ENCODE assay signal across 9 cellular contexts in the genomic region with DNA sequence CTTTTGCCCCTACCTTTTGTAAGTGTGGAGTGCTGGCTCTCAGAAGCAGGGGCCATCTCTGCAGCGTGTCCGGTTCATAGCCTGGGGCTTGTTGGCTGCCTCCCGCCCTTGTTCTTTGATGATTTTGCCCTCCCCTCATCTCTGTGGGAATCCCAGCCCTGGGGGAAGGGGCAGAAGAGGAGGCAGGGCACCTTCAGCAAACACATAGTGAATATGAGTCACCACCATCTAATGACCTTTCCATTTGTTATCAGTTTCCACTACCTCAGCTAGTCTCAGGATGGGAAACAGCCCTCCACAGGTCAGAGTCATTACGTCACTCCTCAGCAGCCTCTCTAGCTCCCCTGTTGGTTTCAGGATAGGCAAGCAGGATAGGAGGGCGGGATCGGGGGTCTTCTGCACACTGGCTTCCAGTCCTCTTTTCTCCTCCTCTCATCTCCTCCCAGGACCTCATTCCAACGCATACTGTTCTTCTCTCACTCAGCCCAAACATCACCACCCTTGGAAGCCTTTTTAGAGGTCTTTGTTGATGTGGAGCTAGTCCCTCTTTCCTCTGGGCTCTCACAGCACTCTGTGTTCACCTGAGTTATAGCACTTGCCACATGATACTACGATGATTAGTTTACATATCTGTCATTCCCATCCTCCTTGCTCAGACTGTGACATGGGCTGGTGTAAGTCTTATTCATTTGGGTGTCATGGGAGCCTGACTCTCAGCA. TPM values are rescaled to one million over a fixed set of nuclear protein-coding genes. Genes with fewer than 3 reads are reported as not detected.
DNase-seq lines count a peak whose midpoint lies in the region; ATAC-seq and TF ChIP-seq lines count a peak whose summit lies in the region.
"Had no signal": no experiment of that assay in that cellular context is flagged by ENCODE, and none has a peak within 500 bp of the region (broad histone marks: within the 10 kb centered on the region; RNA-seq: fewer than 3 reads in every experiment).

No MANE protein-coding gene starts in this region.

- WGBS in right lobe of liver (ENCODE audit: insufficient coverage, low coverage, low lambda C conversion rate, missing lambda C conversion rate): 81% methylated on average over 7 of the region's 8 CpGs

- H3K27me3 Mint-ChIP-seq in activated naive CD8-positive, alpha-beta T cell: peaks cover 2% of the 10 kb centered on the region

- H3K27ac Mint-ChIP-seq in activated naive CD8-positive, alpha-beta T cell: peak overlapping the region; percentile 37
- H3K27ac Mint-ChIP-seq: T-helper 1 cell treated with Interleukin-12 subunit alpha and Interleukin-12 subunit beta and Interleukin-4 antibody, amounts not matched to agents 30 μg/mL and 1 μg/mL, for 36 hours had no signal

- ATAC-seq in HG03520 (IDR thresholded peaks at IDR 0.05; ENCODE audit: unreplicated experiment): peak; percentile 65
- ATAC-seq in right lobe of liver: peak; percentile 35 to 94 (median 40)
- no peak for ATAC-seq in GM21723 (IDR thresholded peaks at IDR 0.05; ENCODE audit: unreplicated experiment)

- H3K4me3 Mint-ChIP-seq in activated naive CD8-positive, alpha-beta T cell: no peak overlapping the region
- H3K4me3 Mint-ChIP-seq: T-helper 1 cell treated with Interleukin-12 subunit alpha and Interleukin-12 subunit beta and Interleukin-4 antibody, amounts not matched to agents 30 μg/mL and 1 μg/mL, for 36 hours had no signal

- peak; percentile 50 for DNase-seq in DMS 273 (lab: John Stamatoyannopoulos, UW; ENCODE audit: unreplicated experiment)
- DNase-seq in DMS 273 treated with DMSO at 0.1 percent for 48 hours (lab: John Stamatoyannopoulos, UW): no peak
- DNase-seq in right lobe of liver: no peak
- no peak for DNase-seq in retina
- no peak for DNase-seq in dorsolateral prefrontal cortex

- no peaks in the 10 kb centered on the region for H3K9me3 Mint-ChIP-seq in activated naive CD8-positive, alpha-beta T cell (ENCODE audit: low read depth)
- H3K9me3 Mint-ChIP-seq: T-helper 1 cell treated with Interleukin-12 subunit alpha and Interleukin-12 subunit beta and Interleukin-4 antibody, amounts not matched to agents 30 μg/mL and 1 μg/mL, for 36 hours had no signal

- H3K27ac ChIP-seq in right lobe of liver (no peak overlapping the region), dorsolateral prefrontal cortex (no peak overlapping the region)

- H3K36me3 Mint-ChIP-seq in activated naive CD8-positive, alpha-beta T cell: no peaks in the 10 kb centered on the region

- H3K36me3 ChIP-seq in right lobe of liver: peaks cover 0 to 15% (median 7%) of the 10 kb centered on the region in 4 donors

- TF ChIP-seq POLR2A in right lobe of liver (IDR thresholded peaks at IDR 0.05): no peak

- peaks cover 10% of the 10 kb centered on the region for H3K4me1 Mint-ChIP-seq in activated naive CD8-positive, alpha-beta T cell (ENCODE audit: low read depth)

- H3K9me3 ChIP-seq in right lobe of liver: no peaks in the 10 kb centered on the region

- no peak overlapping the region for H3K4me3 ChIP-seq in right lobe of liver
- no peak overlapping the region for H3K4me3 ChIP-seq in dorsolateral prefrontal cortex

- intact Hi-C loops in right lobe of liver (cut with DNase I): no loop called here
- intact Hi-C loops in dorsolateral prefrontal cortex (cut with DNase I): no loop called here

- H3K27me3 ChIP-seq in right lobe of liver (no peaks in the 10 kb centered on the region), dorsolateral prefrontal cortex (no peaks in the 10 kb centered on the region)

- TF ChIP-seq CTCF in right lobe of liver (IDR thresholded peaks at IDR 0.05): peak in 2 of 4 donors; percentile 17 to 21
- no peak for TF ChIP-seq CTCF in dorsolateral prefrontal cortex (IDR thresholded peaks at IDR 0.05 in 54 of 56, conservative IDR thresholded peaks at IDR 0.05 in 2 of 56; ENCODE audit: low read depth in 1 of 56, partially characterized antibody in 56 of 56)

- no peaks in the 10 kb centered on the region for H3K4me1 ChIP-seq in right lobe of liver

RNA-seq across cellular contexts. Expression of a gene that starts 15.8 kb away (rescaled TPM):
- total RNA-seq in right lobe of liver (10 to 100 TPM; 14.1 to 66.4 (median 43.6) TPM), dorsolateral prefrontal cortex (100 to 1,000 TPM in 5 of 120 experiments, 10 to 100 TPM in 115; 14.8 to 161 (median 25.8) TPM)
